15 cellular contexts compared by ENCODE assay signal in the genomic region with DNA sequence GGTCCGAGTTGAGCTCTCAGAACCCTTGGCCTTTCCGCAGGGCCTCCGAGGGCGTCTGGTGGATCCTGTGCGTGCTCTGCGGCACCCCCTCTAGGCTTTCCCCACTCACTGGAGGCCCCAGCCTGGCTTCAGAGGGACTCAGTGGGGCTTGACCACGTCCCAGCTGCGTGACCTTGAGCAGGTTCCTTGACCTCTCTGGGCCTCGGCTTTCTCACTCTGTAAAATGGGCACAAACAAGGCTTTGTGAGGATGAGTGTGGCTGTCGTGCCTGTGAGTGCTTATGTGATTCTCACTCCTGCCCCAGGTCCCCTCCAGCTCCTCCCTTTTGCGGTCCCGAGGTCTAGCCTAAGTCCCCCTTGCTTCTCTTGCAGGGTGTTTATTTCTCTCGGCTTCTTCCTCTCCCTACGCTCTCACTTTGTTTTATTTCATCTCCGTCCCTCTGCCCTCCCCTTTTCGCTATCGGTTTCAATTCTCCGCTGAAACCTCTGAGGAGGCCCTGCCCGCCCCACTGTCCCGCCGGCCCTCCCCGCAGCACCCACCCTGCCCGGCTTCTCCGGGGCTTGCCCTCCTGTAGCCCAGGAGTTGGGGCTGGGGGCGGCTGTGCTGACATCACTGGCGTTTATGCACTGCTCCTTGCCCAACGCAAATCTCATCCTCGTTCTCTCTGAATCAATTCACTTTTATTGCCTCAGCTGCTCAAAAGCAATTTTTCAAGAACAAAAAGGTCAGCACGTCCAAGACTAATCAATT.
DNase-seq lines count a peak whose midpoint lies in the region; ATAC-seq, FAIRE-seq and TF ChIP-seq lines count a peak whose summit lies in the region.
"Had no signal": no experiment of that assay in that cellular context is flagged by ENCODE, and none has a peak within 500 bp of the region (broad histone marks: within the 10 kb centered on the region; RNA-seq: fewer than 3 reads in every experiment).

No MANE protein-coding gene starts in this region.

- no peaks in the 10 kb centered on the region for H3K9me3 ChIP-seq in CD8-positive, alpha-beta memory T cell (ENCODE audit: low read length)
- no peaks in the 10 kb centered on the region for H3K9me3 ChIP-seq in mucosa of descending colon
- H3K9me3 ChIP-seq: gastroesophageal sphincter had no signal

- 0 out of 2 replicates have a peak, but pooled peaks cover 3% of the 10 kb centered on the region for H3K27me3 ChIP-seq in ACC112 (ENCODE audit: insufficient read depth, low read length)
- H3K27me3 ChIP-seq in CD8-positive, alpha-beta memory T cell (ENCODE audit: insufficient read depth, low read length, poor library complexity, severe bottlenecking) = no peaks in the 10 kb centered on the region

- H2AFZ ChIP-seq in ACC112 (ENCODE audit: low read length, unreplicated experiment) = no peak overlapping the region

- CTCF ChIA-PET in CD8-positive, alpha-beta memory T cell (lab: Charles Lee) = no interaction called here
- CTCF ChIA-PET in activated B cell treated with CpG ODN at 0.5 μM for 24 hours (lab: Charles Lee) = interaction anchor here (0.6 kb wide), 1 partner anchor 55 kb away, joined by 4 read pairs; no protein-coding TSS in a partner anchor

- H3K4me3 ChIP-seq in ACC112 (ENCODE audit: low read depth, low read length) (peak overlapping the region; percentile 36), mucosa of descending colon (no peak overlapping the region)
- H3K4me3 ChIP-seq in CD8-positive, alpha-beta memory T cell (ENCODE audit: low read length) = no peak overlapping the region
- H3K4me3 ChIP-seq: gastroesophageal sphincter had no signal

- H3K27me3 Mint-ChIP-seq in CD8-positive, alpha-beta memory T cell = peaks cover 8 to 27% of the 10 kb centered on the region in 2 donors
- peaks cover 2% of the 10 kb centered on the region for H3K27me3 Mint-ChIP-seq in activated B cell treated with CpG ODN at 0.5 μM for 24 hours

- peaks cover 10% of the 10 kb centered on the region for H3K4me1 ChIP-seq in ACC112 (ENCODE audit: control insufficient read depth, insufficient read depth, low read length, unreplicated experiment)
- H3K4me1 ChIP-seq in CD8-positive, alpha-beta memory T cell (ENCODE audit: insufficient read depth, low read length) = peaks cover under 1% of the 10 kb centered on the region
- peaks cover 27% of the 10 kb centered on the region for H3K4me1 ChIP-seq in mucosa of descending colon (ENCODE audit: low read depth)

- no peak overlapping the region for H3K27ac ChIP-seq in ACC112 (ENCODE audit: low read depth, low read length)
- no peak overlapping the region for H3K27ac ChIP-seq in CD8-positive, alpha-beta memory T cell (ENCODE audit: low read depth, low read length)
- H3K27ac ChIP-seq: gastroesophageal sphincter had no signal

- H3K4me3 Mint-ChIP-seq in CD8-positive, alpha-beta memory T cell = peak overlapping the region in 4 of 7 donors; percentile 38 to 65 (median 51)
- H3K4me3 Mint-ChIP-seq in activated B cell treated with CpG ODN at 0.5 μM for 24 hours = no peak overlapping the region

- no peak for ATAC-seq in activated B cell treated with CpG ODN at 0.5 μM for 24 hours (ENCODE audit: low read depth)
- no peak for ATAC-seq in mucosa of descending colon
- ATAC-seq in GM21423 (IDR thresholded peaks at IDR 0.05; ENCODE audit: unreplicated experiment) = no peak
- ATAC-seq in HG03175 (IDR thresholded peaks at IDR 0.05; ENCODE audit: unreplicated experiment) = no peak
- ATAC-seq: gastroesophageal sphincter had no signal

- H3K9me3 Mint-ChIP-seq in CD8-positive, alpha-beta memory T cell = no peaks in the 10 kb centered on the region
- H3K9me3 Mint-ChIP-seq in activated B cell treated with CpG ODN at 0.5 μM for 24 hours = no peaks in the 10 kb centered on the region

- FAIRE-seq in RCC 7860 (lab: Jason Lieb, UNC) = no peak
- FAIRE-seq: bronchial epithelial cell, endometrium had no signal

- H3K36me3 ChIP-seq in ACC112 (ENCODE audit: insufficient read depth, low read length) (no peaks in the 10 kb centered on the region), mucosa of descending colon (ENCODE audit: low read depth) (no peaks in the 10 kb centered on the region)
- H3K36me3 ChIP-seq in CD8-positive, alpha-beta memory T cell (ENCODE audit: insufficient read depth, low read length) = no peaks in the 10 kb centered on the region
- H3K36me3 ChIP-seq: gastroesophageal sphincter had no signal

- TF ChIP-seq CTCF in activated B cell treated with CpG ODN at 0.5 μM for 24 hours (IDR thresholded peaks at IDR 0.05) (no peak), mucosa of descending colon (IDR thresholded peaks at IDR 0.05) (no peak)

- peaks cover 0 to 4% (median 1%) of the 10 kb centered on the region in 3 donors for H3K4me1 Mint-ChIP-seq in CD8-positive, alpha-beta memory T cell
- peaks cover 22% of the 10 kb centered on the region for H3K4me1 Mint-ChIP-seq in activated B cell treated with CpG ODN at 0.5 μM for 24 hours

- H3K27ac Mint-ChIP-seq in CD8-positive, alpha-beta memory T cell = peak overlapping the region in 2 of 8 donors; percentile 58 to 65
- peak overlapping the region; percentile 30 for H3K27ac Mint-ChIP-seq in activated B cell treated with CpG ODN at 0.5 μM for 24 hours

- intact Hi-C loops in activated B cell treated with CpG ODN at 0.5 μM for 24 hours (cut with micrococcal nuclease) (no loop called here), mucosa of descending colon (cut with DNase I, micrococcal nuclease) (no loop called here)

- POLR2A ChIA-PET in CD8-positive, alpha-beta memory T cell (lab: Charles Lee) = no interaction called here
- POLR2A ChIA-PET in activated B cell treated with CpG ODN at 0.5 μM for 24 hours (lab: Charles Lee) = interaction anchor here (0.5 to 4.9 kb wide), 5 partner anchors 10 to 1732 kb away, joined by 3 to 37 read pairs (median 4); no protein-coding TSS in a partner anchor

- H3K36me3 Mint-ChIP-seq in CD8-positive, alpha-beta memory T cell = no peaks in the 10 kb centered on the region
- H3K36me3 Mint-ChIP-seq in activated B cell treated with CpG ODN at 0.5 μM for 24 hours (ENCODE audit: low read depth) = no peaks in the 10 kb centered on the region

- H3K79me2 ChIP-seq in ACC112 (ENCODE audit: control insufficient read depth, insufficient read depth, low read length, unreplicated experiment) = no peaks in the 10 kb centered on the region

- DNase-seq in CD8-positive, alpha-beta memory T cell = no peak
- DNase-seq in activated B cell treated with CpG ODN at 0.5 μM for 24 hours (no peak), mucosa of descending colon (peak; percentile 21 to 51 (median 35)), RCC 7860 (ENCODE audit: low spot score) (no peak), CD1c-positive myeloid dendritic cell (ENCODE audit: extremely low spot score) (no peak)
- DNase-seq: activated CD4-positive, CD25-positive, alpha-beta regulatory T cell; islet precursor cell; stimulated activated CD4-positive, alpha-beta T cell treated with anti-CD3 and anti-CD28 coated beads, Interleukin-4, amount 100 ng/mL, for 24 hours; stimulated activated naive CD4-positive, alpha-beta T cell treated with Interleukin-2 at 50 U/mL for 16 hours had no signal

Comparison
In these comparisons a context has a peak if more than half of its experiments do, and no peak if none do; other contexts are left out.
1. DNase-seq: peak in mucosa of descending colon (3 of 3); none in CD8-positive, alpha-beta memory T cell (0 of 5), activated B cell treated with CpG ODN at 0.5 μM for 24 hours (single experiment), RCC 7860 (single experiment) and CD1c-positive myeloid dendritic cell (single experiment).